ENCODE assay signal across 13 cellular contexts in genomic region chr10:71440506-71441035, GRCh38. TPM values are rescaled to one million over a fixed set of nuclear protein-coding genes. Genes with fewer than 3 reads are reported as not detected.
DNase-seq lines count a peak whose midpoint lies in the region; TF ChIP-seq lines count a peak whose summit lies in the region.
"Had no signal": no experiment of that assay in that cellular context is flagged by ENCODE, and none has a peak within 500 bp of the region (broad histone marks: within the 10 kb centered on the region; RNA-seq: fewer than 3 reads in every experiment).

No MANE protein-coding gene starts in this region.

- no peak overlapping the region for H3K9ac ChIP-seq in mesenchymal stem cell (ENCODE audit: low read length)
- H3K9ac ChIP-seq: GM23248 had no signal

- no peak overlapping the region for H3K4me2 ChIP-seq in mesenchymal stem cell (ENCODE audit: low read length, poor library complexity, severe bottlenecking)

- H3K23ac ChIP-seq in mesenchymal stem cell (ENCODE audit: low read length in 2 of 2): no peak overlapping the region

- H3K18ac ChIP-seq in mesenchymal stem cell (ENCODE audit: low read depth in 1 of 2, low read length in 2 of 2): no peak overlapping the region

- H3K4me3 ChIP-seq in mesenchymal stem cell (ENCODE audit: insufficient read depth in 1 of 2, low read depth in 1 of 2, low read length in 2 of 2) (no peak overlapping the region), spleen (no peak overlapping the region)
- H3K4me3 ChIP-seq: GM23248 had no signal

- H3K4ac ChIP-seq in mesenchymal stem cell (ENCODE audit: low read depth in 1 of 2, low read length in 2 of 2): no peak overlapping the region

- no peaks in the 10 kb centered on the region for H3K9me3 ChIP-seq in mesenchymal stem cell (ENCODE audit: control insufficient read depth, low read length)
- H3K9me3 ChIP-seq in spleen: no peaks in the 10 kb centered on the region

- no peak overlapping the region for H2BK120ac ChIP-seq in mesenchymal stem cell (ENCODE audit: low read depth, low read length)

- no peak overlapping the region for H2BK12ac ChIP-seq in mesenchymal stem cell (ENCODE audit: low read length in 2 of 2)

- no peak for TF ChIP-seq CTCF in spleen (IDR thresholded peaks at IDR 0.05 in 8 of 11, conservative IDR thresholded peaks at IDR 0.05 in 3 of 11)

- no peak overlapping the region for H3K27ac ChIP-seq in mesenchymal stem cell (ENCODE audit: low read length, poor library complexity, severe bottlenecking)
- H3K27ac ChIP-seq in spleen: no peak overlapping the region
- H3K27ac ChIP-seq: C4-2B, GM23248 had no signal

- TF ChIP-seq POLR2A in spleen (IDR thresholded peaks at IDR 0.05): no peak

- H4K8ac ChIP-seq in mesenchymal stem cell (ENCODE audit: low read length): no peak overlapping the region

- H3K79me1 ChIP-seq in mesenchymal stem cell (replicated peaks; ENCODE audit: low read length, poor library complexity, severe bottlenecking): no peaks in the 10 kb centered on the region

- H4K91ac ChIP-seq in mesenchymal stem cell (ENCODE audit: low read length): peak overlapping the region; percentile 20

- peak; percentile 9 for DNase-seq in NCI-H69 (lab: John Stamatoyannopoulos, UW)
- DNase-seq in mesenchymal stem cell: no peak
- DNase-seq in spleen: peak; percentile 52
- no peak for DNase-seq in T-helper 9 cell
- no peak for DNase-seq in HT-29 (ENCODE audit: low spot score)
- no peak for DNase-seq in Ammon's horn (ENCODE audit: low spot score)
- DNase-seq: ACHN; CD4-positive, alpha-beta memory T cell; DMS153; DMS79; GDM1; GM23248 had no signal

- H3K27me3 ChIP-seq in mesenchymal stem cell (ENCODE audit: control insufficient read depth in 1 of 2, insufficient read depth in 1 of 2, low read length in 2 of 2): peaks cover 35 to 64% of the 10 kb centered on the region in 2 experiments
- no peaks in the 10 kb centered on the region for H3K27me3 ChIP-seq in spleen (replicated peaks in 1 of 7)

- WGBS in mesenchymal stem cell: 79% methylated on average over 8 of the region's 9 CpGs
- 73 to 86% (median 85%) methylated on average over 6 to 9 of the region's 9 CpGs for WGBS in spleen, 5 donors

- no peaks in the 10 kb centered on the region for H3K36me3 ChIP-seq in mesenchymal stem cell (ENCODE audit: control insufficient read depth in 1 of 2, insufficient read depth in 2 of 2, low read depth in 1 of 2, low read length in 2 of 2)
- H3K36me3 ChIP-seq in spleen: no peaks in the 10 kb centered on the region

- no peak overlapping the region for H2BK5ac ChIP-seq in mesenchymal stem cell (ENCODE audit: low read depth, low read length, poor library complexity, severe bottlenecking)

- intact Hi-C loops in spleen (cut with DNase I; ENCODE audit: low total_unique reads): no loop called here

- H2AFZ ChIP-seq in mesenchymal stem cell (ENCODE audit: low read depth, low read length): no peak overlapping the region
- H2AFZ ChIP-seq: GM23248 had no signal

- H2AK5ac ChIP-seq in mesenchymal stem cell (ENCODE audit: low read length, severe bottlenecking): no peak overlapping the region

- H2BK15ac ChIP-seq in mesenchymal stem cell (ENCODE audit: low read depth, poor library complexity, severe bottlenecking): no peak overlapping the region

- H3K4me1 ChIP-seq in mesenchymal stem cell (ENCODE audit: control insufficient read depth, insufficient read depth, low read depth, low read length): no peaks in the 10 kb centered on the region
- H3K4me1 ChIP-seq in spleen: peaks cover 0 to 5% (median 0%) of the 10 kb centered on the region in 6 donors

- no peak overlapping the region for H3K14ac ChIP-seq in mesenchymal stem cell (ENCODE audit: low read length in 2 of 2)

RNA-seq across cellular contexts. Expression of gene CDH23, which starts 43.9 kb away (rescaled TPM):
- polyA plus RNA-seq in mesenchymal stem cell (2013, experiment 1 of 2): not detected
- polyA plus RNA-seq in mesenchymal stem cell (2013, experiment 2 of 2): not detected
- 10 to 100 TPM in 5 of 7 donors, 1 to 10 TPM in 2; 8.4 to 19.9 (median 12.8) TPM for total RNA-seq in spleen
- 1 to 10 TPM; 2.0 to 4.8 (median 3.3) TPM for polyA plus RNA-seq in spleen
- 0.05 and 0.63 TPM in 2 replicates for total RNA-seq in HT-29 (2014; rRNA removed; shearing (Covaris generic))
- total RNA-seq: GM23248 had no signal

Comparison
In these comparisons a context has a peak if more than half of its experiments do, and no peak if none do; other contexts are left out.
1. DNase-seq: peak in NCI-H69 (single experiment) and spleen (single experiment); none in mesenchymal stem cell (single experiment), T-helper 9 cell (single experiment), HT-29 (single experiment) and Ammon's horn (single experiment).